ENCODE assay signal across 14 cellular contexts in the genomic region with DNA sequence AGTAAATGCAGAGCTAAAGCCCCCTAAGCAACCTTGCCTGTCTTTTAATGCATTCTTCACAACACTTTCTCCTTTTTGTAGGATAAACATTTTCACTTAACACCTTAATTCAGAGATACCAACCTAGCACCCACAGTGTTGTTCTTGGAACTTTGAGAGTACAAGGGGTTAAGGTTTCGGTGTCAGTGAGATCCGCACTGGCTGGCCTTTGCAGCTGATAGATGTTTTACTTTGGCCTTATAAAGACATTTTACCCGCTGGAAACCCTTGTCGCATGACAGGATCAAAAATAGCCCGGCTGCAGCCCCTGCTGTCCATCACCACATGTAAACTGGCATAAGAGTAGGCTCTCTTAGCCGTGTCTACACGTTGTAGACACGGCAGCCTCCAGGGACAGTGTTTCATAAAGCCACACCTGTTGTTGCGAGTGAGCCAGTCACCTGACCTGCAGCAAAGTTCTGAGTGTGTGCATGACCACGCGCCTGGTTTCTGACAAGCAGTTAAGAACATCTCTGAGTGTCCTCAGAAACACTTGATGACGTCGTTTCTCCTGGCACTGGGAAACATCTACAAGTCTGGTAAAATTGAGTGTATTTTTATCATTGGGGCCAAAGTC. TPM values are rescaled to one million over a fixed set of nuclear protein-coding genes. Genes with fewer than 3 reads are reported as not detected.
A peak's percentile ranks its signal among the peaks of the same experiment; 100 is the strongest.
DNase-seq lines count a peak whose midpoint lies in the region; ATAC-seq and TF ChIP-seq lines count a peak whose summit lies in the region.
"Had no signal": no experiment of that assay in that cellular context is flagged by ENCODE, and none has a peak within 500 bp of the region (broad histone marks: within the 10 kb centered on the region; RNA-seq: fewer than 3 reads in every experiment).

No MANE protein-coding gene starts in this region.

- intact Hi-C loops in left cardiac atrium (cut with DNase I) (loop anchor here (10.0 kb wide), 3 partner anchors 75 to 185 kb away; partner anchors contain the start of gene CAP2 (in 1 of the 2)), prostate gland (cut with DNase I) (loop anchor here (10.0 kb wide), 1 partner anchor 125 kb away; no protein-coding TSS in a partner anchor), vagina (cut with DNase I) (loop anchor here (10.0 kb wide), 2 partner anchors 105 to 295 kb away; partner anchors contain the start of gene CAP2)

- 66% methylated on average over 13 of the region's 13 CpGs for WGBS in prostate gland

- H3K36me3 ChIP-seq in brain microvascular endothelial cell (replicated peaks) (no peaks in the 10 kb centered on the region), prostate gland (no peaks in the 10 kb centered on the region), vagina (no peaks in the 10 kb centered on the region)

- no peak for TF ChIP-seq CTCF in brain microvascular endothelial cell (IDR thresholded peaks at IDR 0.05; ENCODE audit: low read depth, low read length, missing control alignments)
- TF ChIP-seq CTCF in prostate gland (IDR thresholded peaks at IDR 0.05): no peak
- TF ChIP-seq CTCF in vagina (IDR thresholded peaks at IDR 0.05): no peak

- in situ Hi-C loops in brain microvascular endothelial cell (cut with HindIII; ENCODE audit: low pct_ligation_motif_present, low sequenced_read_pairs): no loop called here

- H3K4me1 ChIP-seq in prostate gland (replicated peaks) (no peaks in the 10 kb centered on the region), vagina (no peaks in the 10 kb centered on the region)
- H3K4me1 ChIP-seq: HAP-1, parathyroid adenoma had no signal

- peak; percentile 89 to 91 for ATAC-seq in left cardiac atrium
- no peak for ATAC-seq in GM18517 (IDR thresholded peaks at IDR 0.05; ENCODE audit: unreplicated experiment)
- ATAC-seq: activated CD4-positive, CD25-positive, alpha-beta regulatory T cell treated with anti-CD3 and anti-CD28 coated beads, Interleukin-2, amount 50 U/mL, for 24 hours had no signal

- H3K27ac ChIP-seq in brain microvascular endothelial cell (no peak overlapping the region), prostate gland (peak overlapping the region; percentile 7 to 46), vagina (peak overlapping the region; percentile 61)
- H3K27ac ChIP-seq: parathyroid adenoma had no signal

- DNase-seq in brain microvascular endothelial cell: peak; percentile 50
- DNase-seq in left cardiac atrium: peak; percentile 72
- peak; percentile 5 for DNase-seq in prostate gland (ENCODE audit: low spot score)
- no peak for DNase-seq in vagina (ENCODE audit: extremely low spot score in 2 of 2)
- no peak for DNase-seq in NCI-H2227 (lab: John Stamatoyannopoulos, UW; ENCODE audit: unreplicated experiment)
- DNase-seq in activated effector memory CD4-positive, alpha-beta T cell treated with anti-CD3 and anti-CD28 coated beads, Interleukin-2, amount 50 U/mL, for 16 hours: no peak
- DNase-seq: CD4-positive, alpha-beta memory T cell; NCI-H2171 treated with DMSO at 0.1 percent for 48 hours; stimulated activated CD4-positive, alpha-beta T cell treated with anti-CD3 and anti-CD28 coated beads, Interleukin-4, amount 100 ng/mL, for 24 hours; stimulated activated naive CD4-positive, alpha-beta T cell had no signal

- H3K4me3 ChIP-seq in brain microvascular endothelial cell (ENCODE audit: low read depth, low read length) (no peak overlapping the region), prostate gland (no peak overlapping the region), vagina (peak overlapping the region in 1 of 2 donors; percentile 3)
- H3K4me3 ChIP-seq: HAP-1 had no signal

- no peaks in the 10 kb centered on the region for H3K9me3 ChIP-seq in prostate gland
- H3K9me3 ChIP-seq in vagina: no peaks in the 10 kb centered on the region
- H3K9me3 ChIP-seq: HAP-1 had no signal

- H3K27me3 ChIP-seq in brain microvascular endothelial cell (replicated peaks): no peaks in the 10 kb centered on the region
- no peaks in the 10 kb centered on the region for H3K27me3 ChIP-seq in prostate gland (replicated peaks; ENCODE audit: insufficient read depth)
- no peaks in the 10 kb centered on the region for H3K27me3 ChIP-seq in vagina

- TF ChIP-seq POLR2A in prostate gland (IDR thresholded peaks at IDR 0.05): no peak
- TF ChIP-seq POLR2A in vagina (IDR thresholded peaks at IDR 0.05): no peak

RNA-seq across cellular contexts. Expression of gene RBM24, which starts 8.4 kb away (rescaled TPM):
- total RNA-seq in left cardiac atrium: 100 to 1,000 TPM; 121 to 132 TPM
- 10 to 100 TPM in 1 of 2 donors, 1 to 10 TPM in 1; 4.4 to 13.8 TPM for total RNA-seq in prostate gland
- 2.7 TPM for total RNA-seq in vagina
- total RNA-seq: CD4-positive, alpha-beta memory T cell had no signal

Comparison
In these comparisons a context has a peak if more than half of its experiments do, and no peak if none do; other contexts are left out.
1. DNase-seq: peak in brain microvascular endothelial cell (single experiment), left cardiac atrium (single experiment) and prostate gland (single experiment); none in vagina (0 of 2), NCI-H2227 (single experiment) and activated effector memory CD4-positive, alpha-beta T cell treated with anti-CD3 and anti-CD28 coated beads, Interleukin-2, amount 50 U/mL, for 16 hours (single experiment).
2. RNA of gene RBM24, which starts 8.4 kb away (total RNA-seq): 121 to 132 TPM in left cardiac atrium; 4.4 to 13.8 TPM in prostate gland and 2.7 TPM in vagina (single experiment); every median in the first group is over 4 times any median in the second.